ENCODE assay signal across 8 cellular contexts in the genomic region with DNA sequence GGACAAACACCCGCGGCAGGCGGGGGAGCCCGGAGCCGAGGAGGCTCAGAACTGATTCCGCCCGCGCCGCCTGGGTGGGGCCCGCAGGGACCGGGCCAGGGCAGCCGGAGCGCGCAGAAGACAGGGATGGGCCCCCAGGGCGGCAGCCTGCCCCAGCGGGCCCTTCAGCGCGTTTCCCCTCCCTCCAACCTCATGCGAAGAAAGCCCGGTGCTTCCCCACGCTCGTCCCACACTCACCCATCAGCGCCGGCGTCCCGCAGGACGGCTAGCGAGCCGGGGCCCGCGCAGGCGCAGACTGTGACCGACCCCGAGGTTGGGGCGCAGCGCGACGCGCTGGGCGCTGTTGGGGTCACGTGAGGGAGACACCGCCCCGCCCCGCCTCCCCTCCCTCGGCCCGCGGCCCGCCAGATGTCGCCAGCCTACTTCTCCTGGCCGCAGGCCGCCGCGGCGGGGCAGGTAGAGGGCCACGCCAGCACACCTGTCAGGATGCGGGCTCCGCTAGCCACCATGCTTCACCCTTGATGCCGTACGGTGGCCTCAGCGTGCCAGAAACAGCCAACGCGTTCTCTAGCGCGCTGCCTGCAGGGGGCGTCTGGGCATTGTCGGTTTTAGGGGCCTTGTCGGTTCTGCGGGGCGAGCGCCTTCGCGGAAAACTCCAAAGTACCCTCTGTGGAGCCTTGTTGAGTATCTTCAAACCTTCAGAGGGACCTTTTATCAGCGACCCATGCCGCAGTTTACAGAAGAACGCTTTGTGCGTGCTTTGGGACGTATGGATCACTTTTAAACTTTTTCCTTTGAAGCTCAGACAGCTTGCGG. TPM values are rescaled to one million over a fixed set of nuclear protein-coding genes. Genes with fewer than 3 reads are reported as not detected.
DNase-seq lines count a peak whose midpoint lies in the region; ATAC-seq and TF ChIP-seq lines count a peak whose summit lies in the region.

A gene with protein sequence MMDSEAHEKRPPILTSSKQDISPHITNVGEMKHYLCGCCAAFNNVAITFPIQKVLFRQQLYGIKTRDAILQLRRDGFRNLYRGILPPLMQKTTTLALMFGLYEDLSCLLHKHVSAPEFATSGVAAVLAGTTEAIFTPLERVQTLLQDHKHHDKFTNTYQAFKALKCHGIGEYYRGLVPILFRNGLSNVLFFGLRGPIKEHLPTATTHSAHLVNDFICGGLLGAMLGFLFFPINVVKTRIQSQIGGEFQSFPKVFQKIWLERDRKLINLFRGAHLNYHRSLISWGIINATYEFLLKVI (minus strand): TSS at position 297 of the 816 bp plus-strand sequence. CDS start 15,577 bp downstream, outside the sequence.

- H3K4me3 Mint-ChIP-seq in activated naive CD8-positive, alpha-beta T cell treated with anti-CD3 and anti-CD28 coated beads, Interleukin-2, amount 50 U/mL, for 24 hours: peak within 1 kb of the TSS; percentile 91

- peak within 1 kb of the TSS; percentile 73 to 96 (median 90) for H3K4me3 ChIP-seq in upper lobe of left lung

- H3K27ac ChIP-seq in upper lobe of left lung: peak within 1 kb of the TSS; percentile 84 to 95 (median 91)

- H3K4me1 Mint-ChIP-seq in activated naive CD8-positive, alpha-beta T cell treated with anti-CD3 and anti-CD28 coated beads, Interleukin-2, amount 50 U/mL, for 24 hours: peaks cover 29% of the 10 kb centered on the region

- no peaks in the 10 kb centered on the region for H3K9me3 Mint-ChIP-seq in activated naive CD8-positive, alpha-beta T cell treated with anti-CD3 and anti-CD28 coated beads, Interleukin-2, amount 50 U/mL, for 24 hours

- intact Hi-C loops in cardiac septum (cut with DNase I) (loop anchor here (10.0 kb wide), 1 partner anchor 419 kb away; a partner anchor contains a TSS), posterior cingulate gyrus (cut with DNase I) (loop anchor here (2.0 kb wide), 1 partner anchor 459 kb away; no protein-coding TSS in a partner anchor)

- DNase-seq in NCI-H1417 (lab: John Stamatoyannopoulos, UW) (peak; percentile 90 to 93 (median 91)), SW 1271 (lab: John Stamatoyannopoulos, UW) (peak; percentile 32 to 75), cardiac septum (ENCODE audit: low spot score) (peak; percentile 96), posterior cingulate gyrus (peak; percentile 87 to 98 (median 92)), upper lobe of left lung (peak; percentile 92 to 98)
- DNase-seq in activated naive CD8-positive, alpha-beta T cell treated with anti-CD3 and anti-CD28 coated beads, Interleukin-2, amount 50 U/mL, for 24 hours: peak; percentile 95

- peak in 3 of 4 donors; percentile 68 to 82 (median 69) for TF ChIP-seq POLR2A in upper lobe of left lung (IDR thresholded peaks at IDR 0.05)

- peak; percentile 88 for ATAC-seq in HG02763 (IDR thresholded peaks at IDR 0.05; ENCODE audit: unreplicated experiment)
- ATAC-seq in activated naive CD8-positive, alpha-beta T cell treated with anti-CD3 and anti-CD28 coated beads, Interleukin-2, amount 50 U/mL, for 24 hours: peak; percentile 85
- peak; percentile 94 to 96 for ATAC-seq in upper lobe of left lung (ENCODE audit: low FRiP score in 2 of 2)

- peak in 1 of 4 donors; percentile 61 for TF ChIP-seq EP300 in upper lobe of left lung (IDR thresholded peaks at IDR 0.05)

- no peaks in the 10 kb centered on the region for H3K27me3 ChIP-seq in upper lobe of left lung

- TF ChIP-seq CTCF in GM12874 (IDR thresholded peaks at IDR 0.05; ENCODE audit: insufficient read depth, low read depth, low read length) (peak; percentile 97), upper lobe of left lung (IDR thresholded peaks at IDR 0.05) (peak; percentile 82 to 98 (median 96))

- 2 to 10% methylated on average over 6 to 33 of the region's 78 CpGs for WGBS in upper lobe of left lung, 2 donors

- H3K9me3 ChIP-seq in upper lobe of left lung: no peaks in the 10 kb centered on the region

- H3K27ac Mint-ChIP-seq in activated naive CD8-positive, alpha-beta T cell treated with anti-CD3 and anti-CD28 coated beads, Interleukin-2, amount 50 U/mL, for 24 hours: peak within 1 kb of the TSS; percentile 88

- peaks cover under 1 to 11% (median 6%) of the 10 kb centered on the region in 4 donors for H3K36me3 ChIP-seq in upper lobe of left lung

- H3K36me3 Mint-ChIP-seq in activated naive CD8-positive, alpha-beta T cell treated with anti-CD3 and anti-CD28 coated beads, Interleukin-2, amount 50 U/mL, for 24 hours (ENCODE audit: low read depth): no peaks in the 10 kb centered on the region

- H3K27me3 Mint-ChIP-seq in activated naive CD8-positive, alpha-beta T cell treated with anti-CD3 and anti-CD28 coated beads, Interleukin-2, amount 50 U/mL, for 24 hours: no peaks in the 10 kb centered on the region

- peaks cover 14 to 37% (median 31%) of the 10 kb centered on the region in 4 donors for H3K4me1 ChIP-seq in upper lobe of left lung

RNA-seq across cellular contexts. Expression of the gene that starts here (rescaled TPM):
- total RNA-seq in cardiac septum: 29.0 TPM
- total RNA-seq in upper lobe of left lung: 10 to 100 TPM; 19.4 to 51.4 (median 31.9) TPM

Comparison
In these comparisons a context has a peak if more than half of its experiments do, and no peak if none do; other contexts are left out.
1. Peak in every context shown above with its lines: DNase-seq, ATAC-seq, H3K4me3 ChIP-seq and H3K27ac ChIP-seq.